1 cellular context compared by ENCODE assay signal in the genomic region with DNA sequence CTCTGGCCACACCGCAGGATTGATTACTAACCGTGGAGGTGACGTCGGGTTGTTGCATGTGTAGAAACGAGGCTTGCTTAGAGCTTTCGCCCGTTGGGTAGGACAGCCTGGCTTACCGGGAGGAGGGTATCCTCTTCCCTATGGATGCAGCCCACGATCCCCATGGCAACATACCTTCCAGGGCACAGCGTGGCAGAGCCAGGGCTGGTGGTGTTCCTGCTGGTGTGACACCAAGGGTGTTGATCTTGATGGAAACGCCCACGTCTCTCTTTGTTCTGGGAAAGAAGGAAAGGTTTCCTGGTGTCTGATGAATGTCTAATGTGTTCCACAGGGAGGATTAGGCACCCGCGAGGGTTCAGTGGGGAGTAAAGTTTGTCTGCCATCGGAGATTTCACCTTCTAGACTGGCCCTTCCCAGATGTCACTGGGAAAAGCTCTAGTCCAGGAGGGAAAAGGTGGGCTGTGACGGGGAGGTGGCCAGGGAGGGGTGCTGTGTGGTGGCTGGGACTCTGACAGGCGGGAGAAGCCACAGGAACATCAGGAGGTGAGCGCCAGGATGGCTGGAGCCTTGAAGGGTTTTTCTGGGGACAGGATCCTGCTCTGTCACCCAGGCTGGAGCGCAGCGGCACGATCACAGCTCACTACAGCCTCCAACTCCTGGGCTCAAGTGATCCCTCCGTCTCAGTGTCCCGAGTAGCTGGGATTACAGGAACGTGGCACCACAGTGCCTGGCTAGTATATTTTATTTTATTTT.
TF ChIP-seq lines count a peak whose summit lies in the region.

No MANE protein-coding gene starts in this region.

TF ChIP-seq in WTC11, 78 proteins besides CTCF, POLR2A, EP300 and RAD21 (continued from another document):
- TF ChIP-seq, protein P1, sequence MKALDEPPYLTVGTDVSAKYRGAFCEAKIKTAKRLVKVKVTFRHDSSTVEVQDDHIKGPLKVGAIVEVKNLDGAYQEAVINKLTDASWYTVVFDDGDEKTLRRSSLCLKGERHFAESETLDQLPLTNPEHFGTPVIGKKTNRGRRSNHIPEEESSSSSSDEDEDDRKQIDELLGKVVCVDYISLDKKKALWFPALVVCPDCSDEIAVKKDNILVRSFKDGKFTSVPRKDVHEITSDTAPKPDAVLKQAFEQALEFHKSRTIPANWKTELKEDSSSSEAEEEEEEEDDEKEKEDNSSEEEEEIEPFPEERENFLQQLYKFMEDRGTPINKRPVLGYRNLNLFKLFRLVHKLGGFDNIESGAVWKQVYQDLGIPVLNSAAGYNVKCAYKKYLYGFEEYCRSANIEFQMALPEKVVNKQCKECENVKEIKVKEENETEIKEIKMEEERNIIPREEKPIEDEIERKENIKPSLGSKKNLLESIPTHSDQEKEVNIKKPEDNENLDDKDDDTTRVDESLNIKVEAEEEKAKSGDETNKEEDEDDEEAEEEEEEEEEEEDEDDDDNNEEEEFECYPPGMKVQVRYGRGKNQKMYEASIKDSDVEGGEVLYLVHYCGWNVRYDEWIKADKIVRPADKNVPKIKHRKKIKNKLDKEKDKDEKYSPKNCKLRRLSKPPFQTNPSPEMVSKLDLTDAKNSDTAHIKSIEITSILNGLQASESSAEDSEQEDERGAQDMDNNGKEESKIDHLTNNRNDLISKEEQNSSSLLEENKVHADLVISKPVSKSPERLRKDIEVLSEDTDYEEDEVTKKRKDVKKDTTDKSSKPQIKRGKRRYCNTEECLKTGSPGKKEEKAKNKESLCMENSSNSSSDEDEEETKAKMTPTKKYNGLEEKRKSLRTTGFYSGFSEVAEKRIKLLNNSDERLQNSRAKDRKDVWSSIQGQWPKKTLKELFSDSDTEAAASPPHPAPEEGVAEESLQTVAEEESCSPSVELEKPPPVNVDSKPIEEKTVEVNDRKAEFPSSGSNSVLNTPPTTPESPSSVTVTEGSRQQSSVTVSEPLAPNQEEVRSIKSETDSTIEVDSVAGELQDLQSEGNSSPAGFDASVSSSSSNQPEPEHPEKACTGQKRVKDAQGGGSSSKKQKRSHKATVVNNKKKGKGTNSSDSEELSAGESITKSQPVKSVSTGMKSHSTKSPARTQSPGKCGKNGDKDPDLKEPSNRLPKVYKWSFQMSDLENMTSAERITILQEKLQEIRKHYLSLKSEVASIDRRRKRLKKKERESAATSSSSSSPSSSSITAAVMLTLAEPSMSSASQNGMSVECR (CRISPR knock-in tag; IDR thresholded peaks at IDR 0.05; ENCODE audit: borderline replicate concordance) = no peak
- TF ChIP-seq, protein P2, sequence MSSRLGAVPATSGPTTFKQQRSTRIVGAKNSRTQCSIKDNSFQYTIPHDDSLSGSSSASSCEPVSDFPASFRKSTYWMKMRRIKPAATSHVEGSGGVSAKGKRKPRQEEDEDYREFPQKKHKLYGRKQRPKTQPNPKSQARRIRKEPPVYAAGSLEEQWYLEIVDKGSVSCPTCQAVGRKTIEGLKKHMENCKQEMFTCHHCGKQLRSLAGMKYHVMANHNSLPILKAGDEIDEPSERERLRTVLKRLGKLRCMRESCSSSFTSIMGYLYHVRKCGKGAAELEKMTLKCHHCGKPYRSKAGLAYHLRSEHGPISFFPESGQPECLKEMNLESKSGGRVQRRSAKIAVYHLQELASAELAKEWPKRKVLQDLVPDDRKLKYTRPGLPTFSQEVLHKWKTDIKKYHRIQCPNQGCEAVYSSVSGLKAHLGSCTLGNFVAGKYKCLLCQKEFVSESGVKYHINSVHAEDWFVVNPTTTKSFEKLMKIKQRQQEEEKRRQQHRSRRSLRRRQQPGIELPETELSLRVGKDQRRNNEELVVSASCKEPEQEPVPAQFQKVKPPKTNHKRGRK (CRISPR knock-in tag; IDR thresholded peaks at IDR 0.05; ENCODE audit: borderline replicate concordance) = no peak
- no peak for TF ChIP-seq SOX15 (CRISPR knock-in tag; IDR thresholded peaks at IDR 0.05)
- TF ChIP-seq, protein P3, sequence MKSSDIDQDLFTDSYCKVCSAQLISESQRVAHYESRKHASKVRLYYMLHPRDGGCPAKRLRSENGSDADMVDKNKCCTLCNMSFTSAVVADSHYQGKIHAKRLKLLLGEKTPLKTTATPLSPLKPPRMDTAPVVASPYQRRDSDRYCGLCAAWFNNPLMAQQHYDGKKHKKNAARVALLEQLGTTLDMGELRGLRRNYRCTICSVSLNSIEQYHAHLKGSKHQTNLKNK (CRISPR knock-in tag; IDR thresholded peaks at IDR 0.05) = no peak
- TF ChIP-seq, protein P4, sequence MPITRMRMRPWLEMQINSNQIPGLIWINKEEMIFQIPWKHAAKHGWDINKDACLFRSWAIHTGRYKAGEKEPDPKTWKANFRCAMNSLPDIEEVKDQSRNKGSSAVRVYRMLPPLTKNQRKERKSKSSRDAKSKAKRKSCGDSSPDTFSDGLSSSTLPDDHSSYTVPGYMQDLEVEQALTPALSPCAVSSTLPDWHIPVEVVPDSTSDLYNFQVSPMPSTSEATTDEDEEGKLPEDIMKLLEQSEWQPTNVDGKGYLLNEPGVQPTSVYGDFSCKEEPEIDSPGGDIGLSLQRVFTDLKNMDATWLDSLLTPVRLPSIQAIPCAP (CRISPR knock-in tag; IDR thresholded peaks at IDR 0.05) = no peak
- no peak for TF ChIP-seq NR2C2 (CRISPR knock-in tag; IDR thresholded peaks at IDR 0.05)
- no peak for TF ChIP-seq NR3C1 (CRISPR knock-in tag; conservative IDR thresholded peaks at IDR 0.05; ENCODE audit: low read depth)
- no peak for TF ChIP-seq OVOL2 (CRISPR knock-in tag; IDR thresholded peaks at IDR 0.05; ENCODE audit: borderline replicate concordance)
- TF ChIP-seq TP53 (CRISPR knock-in tag; IDR thresholded peaks at IDR 0.05) = no peak
- no peak for TF ChIP-seq KAT7 (CRISPR knock-in tag; IDR thresholded peaks at IDR 0.05; ENCODE audit: borderline replicate concordance)
- no peak for TF ChIP-seq GRHL2 (CRISPR knock-in tag; IDR thresholded peaks at IDR 0.05; ENCODE audit: insufficient replicate concordance, severe bottlenecking)
- TF ChIP-seq, protein P5, sequence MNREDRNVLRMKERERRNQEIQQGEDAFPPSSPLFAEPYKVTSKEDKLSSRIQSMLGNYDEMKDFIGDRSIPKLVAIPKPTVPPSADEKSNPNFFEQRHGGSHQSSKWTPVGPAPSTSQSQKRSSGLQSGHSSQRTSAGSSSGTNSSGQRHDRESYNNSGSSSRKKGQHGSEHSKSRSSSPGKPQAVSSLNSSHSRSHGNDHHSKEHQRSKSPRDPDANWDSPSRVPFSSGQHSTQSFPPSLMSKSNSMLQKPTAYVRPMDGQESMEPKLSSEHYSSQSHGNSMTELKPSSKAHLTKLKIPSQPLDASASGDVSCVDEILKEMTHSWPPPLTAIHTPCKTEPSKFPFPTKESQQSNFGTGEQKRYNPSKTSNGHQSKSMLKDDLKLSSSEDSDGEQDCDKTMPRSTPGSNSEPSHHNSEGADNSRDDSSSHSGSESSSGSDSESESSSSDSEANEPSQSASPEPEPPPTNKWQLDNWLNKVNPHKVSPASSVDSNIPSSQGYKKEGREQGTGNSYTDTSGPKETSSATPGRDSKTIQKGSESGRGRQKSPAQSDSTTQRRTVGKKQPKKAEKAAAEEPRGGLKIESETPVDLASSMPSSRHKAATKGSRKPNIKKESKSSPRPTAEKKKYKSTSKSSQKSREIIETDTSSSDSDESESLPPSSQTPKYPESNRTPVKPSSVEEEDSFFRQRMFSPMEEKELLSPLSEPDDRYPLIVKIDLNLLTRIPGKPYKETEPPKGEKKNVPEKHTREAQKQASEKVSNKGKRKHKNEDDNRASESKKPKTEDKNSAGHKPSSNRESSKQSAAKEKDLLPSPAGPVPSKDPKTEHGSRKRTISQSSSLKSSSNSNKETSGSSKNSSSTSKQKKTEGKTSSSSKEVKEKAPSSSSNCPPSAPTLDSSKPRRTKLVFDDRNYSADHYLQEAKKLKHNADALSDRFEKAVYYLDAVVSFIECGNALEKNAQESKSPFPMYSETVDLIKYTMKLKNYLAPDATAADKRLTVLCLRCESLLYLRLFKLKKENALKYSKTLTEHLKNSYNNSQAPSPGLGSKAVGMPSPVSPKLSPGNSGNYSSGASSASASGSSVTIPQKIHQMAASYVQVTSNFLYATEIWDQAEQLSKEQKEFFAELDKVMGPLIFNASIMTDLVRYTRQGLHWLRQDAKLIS (CRISPR knock-in tag; IDR thresholded peaks at IDR 0.05; ENCODE audit: borderline replicate concordance) = no peak
